In the genomic region with DNA sequence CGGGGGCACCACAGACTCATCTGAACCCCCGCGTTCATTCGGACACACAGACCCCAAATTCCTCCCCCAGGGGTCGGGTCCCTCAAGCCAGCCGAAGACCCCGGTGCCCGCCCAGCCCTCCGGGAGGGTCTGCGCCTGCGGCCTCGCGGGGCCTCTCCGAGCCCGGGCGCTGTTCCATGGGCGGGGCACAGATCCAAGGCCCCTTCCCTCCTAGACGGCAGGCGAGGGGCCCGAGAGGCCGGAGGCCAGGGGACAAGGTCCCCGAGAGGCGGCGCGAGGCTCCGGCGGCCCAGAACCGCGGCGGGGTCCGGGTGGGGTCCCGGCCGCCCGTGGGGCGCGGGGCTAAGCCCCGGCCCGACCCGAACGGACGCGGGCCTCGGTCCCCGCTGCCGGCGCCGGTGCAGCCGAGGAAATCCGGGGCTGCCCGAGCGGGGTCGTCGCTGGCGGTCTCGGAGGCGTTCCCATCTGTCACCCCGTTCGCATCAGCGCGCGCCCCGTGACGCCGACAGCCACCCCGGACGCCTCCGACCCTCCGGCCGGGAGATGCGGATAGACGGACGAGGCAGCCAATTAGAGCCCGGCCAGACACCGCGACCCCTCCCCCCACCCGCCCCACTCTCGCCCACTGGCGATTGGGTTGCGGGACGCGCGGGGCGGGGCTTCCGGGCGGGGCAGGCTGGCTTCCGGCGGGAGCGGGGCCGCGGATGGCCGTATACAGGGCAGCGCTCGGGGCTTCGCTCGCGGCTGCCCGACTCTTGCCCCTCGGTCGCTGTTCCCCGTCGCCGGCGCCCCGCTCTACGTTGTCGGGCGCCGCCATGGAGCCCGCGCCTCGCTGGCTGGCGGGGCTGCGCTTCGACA, we compare ENCODE assay signal across 8 cellular contexts. TPM values are rescaled to one million over a fixed set of nuclear protein-coding genes. Genes with fewer than 3 reads are reported as not detected.
DNase-seq lines count a peak whose midpoint lies in the region; ATAC-seq and TF ChIP-seq lines count a peak whose summit lies in the region.

A gene with protein sequence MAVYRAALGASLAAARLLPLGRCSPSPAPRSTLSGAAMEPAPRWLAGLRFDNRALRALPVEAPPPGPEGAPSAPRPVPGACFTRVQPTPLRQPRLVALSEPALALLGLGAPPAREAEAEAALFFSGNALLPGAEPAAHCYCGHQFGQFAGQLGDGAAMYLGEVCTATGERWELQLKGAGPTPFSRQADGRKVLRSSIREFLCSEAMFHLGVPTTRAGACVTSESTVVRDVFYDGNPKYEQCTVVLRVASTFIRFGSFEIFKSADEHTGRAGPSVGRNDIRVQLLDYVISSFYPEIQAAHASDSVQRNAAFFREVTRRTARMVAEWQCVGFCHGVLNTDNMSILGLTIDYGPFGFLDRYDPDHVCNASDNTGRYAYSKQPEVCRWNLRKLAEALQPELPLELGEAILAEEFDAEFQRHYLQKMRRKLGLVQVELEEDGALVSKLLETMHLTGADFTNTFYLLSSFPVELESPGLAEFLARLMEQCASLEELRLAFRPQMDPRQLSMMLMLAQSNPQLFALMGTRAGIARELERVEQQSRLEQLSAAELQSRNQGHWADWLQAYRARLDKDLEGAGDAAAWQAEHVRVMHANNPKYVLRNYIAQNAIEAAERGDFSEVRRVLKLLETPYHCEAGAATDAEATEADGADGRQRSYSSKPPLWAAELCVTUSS (plus strand): TSS at position 679 of the 858 bp plus-strand sequence. CDS start 26 bp downstream, at position 705.

- no peaks in the 10 kb centered on the region for H3K9me3 ChIP-seq in SJCRH30 (replicated peaks)
- no peaks in the 10 kb centered on the region for H3K9me3 ChIP-seq in neural progenitor cell (ENCODE audit: low read depth)
- H3K9me3 ChIP-seq in stomach smooth muscle (ENCODE audit: control insufficient read depth in 2 of 2, low read length in 2 of 2) = no peaks in the 10 kb centered on the region

- H3K9ac ChIP-seq in neural progenitor cell (peak within 1 kb of the TSS; percentile 45), stomach smooth muscle (ENCODE audit: low read length in 2 of 2) (peak within 1 kb of the TSS; percentile 62 to 72)

- H3K27ac Mint-ChIP-seq in neural progenitor cell = no peak within 1 kb of the TSS

- peaks cover 27% of the 10 kb centered on the region for H3K36me3 Mint-ChIP-seq in neural progenitor cell

- peaks cover 4% of the 10 kb centered on the region for H3K27me3 Mint-ChIP-seq in neural progenitor cell (ENCODE audit: insufficient read depth, low read depth)

- H3K36me3 ChIP-seq in SJCRH30 = peaks cover 16% of the 10 kb centered on the region
- peaks cover 12% of the 10 kb centered on the region for H3K36me3 ChIP-seq in neural progenitor cell
- peaks cover 0 to 3% of the 10 kb centered on the region in 2 donors for H3K36me3 ChIP-seq in stomach smooth muscle (ENCODE audit: control insufficient read depth in 2 of 2, insufficient read depth in 2 of 2, low read length in 2 of 2)

- peaks cover 16% of the 10 kb centered on the region for H3K4me1 Mint-ChIP-seq in neural progenitor cell

- peak; percentile 65 for ATAC-seq in GM21723 (IDR thresholded peaks at IDR 0.05; ENCODE audit: unreplicated experiment)

- peak; percentile 41 for DNase-seq in DMS53 treated with DMSO at 0.1 percent for 48 hours (lab: John Stamatoyannopoulos, UW; ENCODE audit: unreplicated experiment)
- DNase-seq in LNCaP clone FGC (ENCODE audit: low read depth) = no peak
- DNase-seq in SJCRH30 = peak; percentile 95 to 96
- peak; percentile 89 for DNase-seq in activated gamma-delta T cell treated with Interleukin-2 at 50 U/mL for 16 hours
- peak; percentile 87 to 97 for DNase-seq in foreskin fibroblast
- DNase-seq in neural progenitor cell (ENCODE audit: low spot score) = peak; percentile 94

- peak within 1 kb of the TSS; percentile 97 for H3K4me2 ChIP-seq in neural progenitor cell

- H3K4me1 ChIP-seq in SJCRH30 (no peaks in the 10 kb centered on the region; the same call in 1 of the 2 replicates), neural progenitor cell (peaks cover 10% of the 10 kb centered on the region), stomach smooth muscle (ENCODE audit: control insufficient read depth, insufficient read depth, low read length) (peaks cover 31% of the 10 kb centered on the region)

- H4K20me1 ChIP-seq in neural progenitor cell (ENCODE audit: low read depth) = peaks cover 37% of the 10 kb centered on the region

- peaks cover 27% of the 10 kb centered on the region for H3K79me2 ChIP-seq in neural progenitor cell (ENCODE audit: low read depth)

- H3K27ac ChIP-seq in SJCRH30 (no peak within 1 kb of the TSS), neural progenitor cell (no peak within 1 kb of the TSS), stomach smooth muscle (ENCODE audit: low read length) (peak within 1 kb of the TSS; percentile 6)

- peaks cover 21% of the 10 kb centered on the region for H3F3A ChIP-seq in neural progenitor cell (ENCODE audit: low read depth)

- TF ChIP-seq CTCF in LNCaP clone FGC (IDR thresholded peaks at IDR 0.05; ENCODE audit: control insufficient read depth, extremely low read depth, insufficient read depth) (no peak), foreskin fibroblast (IDR thresholded peaks at IDR 0.05; ENCODE audit: low read depth, low read length) (no peak), neural progenitor cell (IDR thresholded peaks at IDR 0.05) (no peak)

- H2AFZ ChIP-seq in neural progenitor cell (replicated peaks) = peak within 1 kb of the TSS; percentile 74

- H3K4me3 ChIP-seq in LNCaP clone FGC (ENCODE audit: low read depth, low read length) (peak within 1 kb of the TSS; percentile 78), SJCRH30 (peak within 1 kb of the TSS; percentile 68), foreskin fibroblast (ENCODE audit: low read depth in 1 of 2, low read length in 2 of 2) (peak within 1 kb of the TSS; percentile 68 to 72), neural progenitor cell (peak within 1 kb of the TSS; percentile 84), stomach smooth muscle (ENCODE audit: low read length in 2 of 2) (peak within 1 kb of the TSS; percentile 73 to 77)

- H3K9me3 Mint-ChIP-seq in neural progenitor cell = peaks cover 4% of the 10 kb centered on the region

- peak within 1 kb of the TSS; percentile 91 for H3K4me3 Mint-ChIP-seq in neural progenitor cell

- no peaks in the 10 kb centered on the region for H3K27me3 ChIP-seq in SJCRH30
- H3K27me3 ChIP-seq in neural progenitor cell = peaks cover 7% of the 10 kb centered on the region
- no peaks in the 10 kb centered on the region for H3K27me3 ChIP-seq in stomach smooth muscle (ENCODE audit: control insufficient read depth in 1 of 2, insufficient read depth in 2 of 2, low read length in 2 of 2)

RNA-seq across cellular contexts. Expression of the gene that starts here (rescaled TPM):
- 15.4 and 16.4 TPM in 2 replicates for total RNA-seq in SJCRH30 (2014; rRNA removed; shearing (Covaris generic))
- total RNA-seq in neural progenitor cell (ENCODE audit: low replicate concordance) = 7.6 and 20.8 TPM in 2 replicates
